ENCODE assay signal across 34 cellular contexts in the genomic region with DNA sequence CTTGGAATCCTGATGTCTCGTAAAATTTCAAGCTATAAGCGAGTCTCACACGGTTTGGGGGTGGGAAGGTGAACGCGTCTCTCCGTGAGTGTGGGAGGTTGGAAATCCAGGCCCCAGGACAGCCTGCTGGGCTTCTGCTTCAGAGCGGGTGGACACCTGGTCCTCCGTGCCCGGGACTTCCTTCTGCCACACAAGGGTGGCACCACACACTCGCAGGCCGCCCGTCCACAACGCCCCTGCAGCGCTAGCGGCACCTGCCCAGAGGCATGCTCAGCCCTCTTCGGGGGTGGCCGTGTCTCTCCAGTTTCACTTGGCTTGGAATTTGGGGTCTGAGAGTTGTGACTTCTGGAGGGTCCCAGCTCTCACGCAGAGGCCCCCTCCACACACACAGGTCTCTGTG.
"Had no signal": no experiment of that assay in that cellular context is flagged by ENCODE, and none has a peak within 500 bp of the region (broad histone marks: within the 10 kb centered on the region; RNA-seq: fewer than 3 reads in every experiment).

No MANE protein-coding gene starts in this region.

- DNase-seq: Karpas-422, Kasumi-1, MG63, MM.1S, MV-4-11, NCI-H1048, NCI-H1092, NCI-H1092 treated with DMSO at 0.1 percent for 48 hours, NCI-H1105, NCI-H1105 treated with DMSO at 0.1 percent for 48 hours, NCI-H1417, NCI-H1417 treated with DMSO at 0.1 percent for 48 hours, NCI-H1436, NCI-H1436 treated with DMSO at 0.1 percent for 48 hours, NCI-H146, NCI-H1694, NCI-H1694 treated with DMSO at 0.1 percent for 48 hours, NCI-H187, NCI-H187 treated with DMSO at 0.1 percent for 48 hours, NCI-H1930, NCI-H2029, NCI-H2029 treated with DMSO at 0.1 percent for 48 hours, NCI-H2081, NCI-H2081 treated with DMSO at 0.1 percent for 48 hours, NCI-H2107, NCI-H2171, NCI-H2171 treated with DMSO at 0.1 percent for 48 hours, NCI-H2227 treated with DMSO at 0.1 percent for 48 hours, NCI-H345, NCI-H446, NCI-H446 treated with DMSO at 0.1 percent for 48 hours, NCI-H510A, NCI-H510A treated with DMSO at 0.1 percent for 48 hours, NCI-H524 had no signal

- H3K27me3 ChIP-seq: MG63 had no signal

- H3K9me3 ChIP-seq: MG63 had no signal

- H3K4me3 ChIP-seq: MG63 had no signal

- H3K36me3 ChIP-seq: MG63 had no signal
